In genomic region chr3:194161181-194162045, GRCh38 we compare ENCODE assay signal across 1 cellular context.
TF ChIP-seq lines count a peak whose summit lies in the region.

No MANE protein-coding gene starts in this region.

TF ChIP-seq in HepG2, 621 proteins besides CTCF, POLR2A, EP300 and RAD21 (continued from another document and continues in another):
- no peak for TF ChIP-seq ZNF280D (CRISPR knock-in tag; IDR thresholded peaks at IDR 0.05)
- 0 out of 2 replicates have a peak, but pooled peaks have one; percentile 30 for TF ChIP-seq YEATS4 (CRISPR knock-in tag; IDR thresholded peaks at IDR 0.05; ENCODE audit: borderline replicate concordance)
- TF ChIP-seq ZNF253 (CRISPR knock-in tag; IDR thresholded peaks at IDR 0.05; ENCODE audit: borderline replicate concordance) = no peak
- TF ChIP-seq ZNF790 (CRISPR knock-in tag; IDR thresholded peaks at IDR 0.05; ENCODE audit: borderline replicate concordance) = no peak
- no peak for TF ChIP-seq ZNF607 (CRISPR knock-in tag; IDR thresholded peaks at IDR 0.05; ENCODE audit: borderline replicate concordance)
- peak; percentile 13; the same call in 1 of the 2 replicates for TF ChIP-seq CEBPG (CRISPR knock-in tag; IDR thresholded peaks at IDR 0.05)
- TF ChIP-seq KAT8 (CRISPR knock-in tag; IDR thresholded peaks at IDR 0.05) = no peak
- no peak for TF ChIP-seq ATF2 (CRISPR knock-in tag; IDR thresholded peaks at IDR 0.05)
- no peak for TF ChIP-seq PRDM4 (CRISPR knock-in tag; IDR thresholded peaks at IDR 0.05; ENCODE audit: borderline replicate concordance)
- TF ChIP-seq PAWR (CRISPR knock-in tag; IDR thresholded peaks at IDR 0.05; ENCODE audit: borderline replicate concordance) = no peak
- no peak for TF ChIP-seq ZNF260 (CRISPR knock-in tag; IDR thresholded peaks at IDR 0.05; ENCODE audit: borderline replicate concordance, low read depth)
- no peak for TF ChIP-seq ZNF569 (CRISPR knock-in tag; IDR thresholded peaks at IDR 0.05; ENCODE audit: borderline replicate concordance)
- TF ChIP-seq ZNF430 (CRISPR knock-in tag; IDR thresholded peaks at IDR 0.05) = no peak
- no peak for TF ChIP-seq POGK (CRISPR knock-in tag; conservative IDR thresholded peaks at IDR 0.05)
- no peak for TF ChIP-seq SKI (IDR thresholded peaks at IDR 0.05; ENCODE audit: partially characterized antibody)
- TF ChIP-seq ZNF343 (CRISPR knock-in tag; IDR thresholded peaks at IDR 0.05) = no peak
- TF ChIP-seq TFDP2 (CRISPR knock-in tag; IDR thresholded peaks at IDR 0.05) = no peak
- TF ChIP-seq EZH2 (conservative IDR thresholded peaks at IDR 0.05; ENCODE audit: low read depth, low read length) = no peak
- TF ChIP-seq PAX8 (CRISPR knock-in tag; IDR thresholded peaks at IDR 0.05; ENCODE audit: borderline replicate concordance) = no peak
- no peak for TF ChIP-seq ZNF138 (CRISPR knock-in tag; IDR thresholded peaks at IDR 0.05; ENCODE audit: low read depth)
- TF ChIP-seq ZNF263 (CRISPR knock-in tag; IDR thresholded peaks at IDR 0.05) = 0 out of 2 replicates have a peak, but pooled peaks have one; percentile 17
- TF ChIP-seq SOX13 (IDR thresholded peaks at IDR 0.05) = no peak
- TF ChIP-seq SOX13 (CRISPR knock-in tag; conservative IDR thresholded peaks at IDR 0.05 in 1 of 2, IDR thresholded peaks at IDR 0.05 in 1 of 2) = peak in 1 of 2 experiments; percentile 67; a peak in 1 of 4 replicates
- peak; percentile 81 for TF ChIP-seq PATZ1 (CRISPR knock-in tag; IDR thresholded peaks at IDR 0.05)
- TF ChIP-seq KDM4B (CRISPR knock-in tag; IDR thresholded peaks at IDR 0.05) = no peak
- TF ChIP-seq RFXANK (CRISPR knock-in tag; IDR thresholded peaks at IDR 0.05) = no peak
- no peak for TF ChIP-seq ZNF746 (CRISPR knock-in tag; IDR thresholded peaks at IDR 0.05)
- TF ChIP-seq HNF1A (IDR thresholded peaks at IDR 0.05; ENCODE audit: low read depth) = no peak
- TF ChIP-seq HNF1A (CRISPR knock-in tag; IDR thresholded peaks at IDR 0.05; ENCODE audit: borderline replicate concordance) = peak; percentile 43; the same call in 1 of the 2 replicates
- no peak for TF ChIP-seq THAP9 (CRISPR knock-in tag; IDR thresholded peaks at IDR 0.05; ENCODE audit: borderline replicate concordance)
- no peak for TF ChIP-seq ZNF235 (CRISPR knock-in tag; IDR thresholded peaks at IDR 0.05; ENCODE audit: borderline replicate concordance)
- TF ChIP-seq THAP8 (CRISPR knock-in tag; IDR thresholded peaks at IDR 0.05; ENCODE audit: borderline replicate concordance) = no peak
- TF ChIP-seq NPAS2 (CRISPR knock-in tag; IDR thresholded peaks at IDR 0.05; ENCODE audit: borderline replicate concordance) = no peak
- no peak for TF ChIP-seq WIZ (CRISPR knock-in tag; IDR thresholded peaks at IDR 0.05)
